Comparison of ENCODE assay signal across 1 cellular context in the genomic region with DNA sequence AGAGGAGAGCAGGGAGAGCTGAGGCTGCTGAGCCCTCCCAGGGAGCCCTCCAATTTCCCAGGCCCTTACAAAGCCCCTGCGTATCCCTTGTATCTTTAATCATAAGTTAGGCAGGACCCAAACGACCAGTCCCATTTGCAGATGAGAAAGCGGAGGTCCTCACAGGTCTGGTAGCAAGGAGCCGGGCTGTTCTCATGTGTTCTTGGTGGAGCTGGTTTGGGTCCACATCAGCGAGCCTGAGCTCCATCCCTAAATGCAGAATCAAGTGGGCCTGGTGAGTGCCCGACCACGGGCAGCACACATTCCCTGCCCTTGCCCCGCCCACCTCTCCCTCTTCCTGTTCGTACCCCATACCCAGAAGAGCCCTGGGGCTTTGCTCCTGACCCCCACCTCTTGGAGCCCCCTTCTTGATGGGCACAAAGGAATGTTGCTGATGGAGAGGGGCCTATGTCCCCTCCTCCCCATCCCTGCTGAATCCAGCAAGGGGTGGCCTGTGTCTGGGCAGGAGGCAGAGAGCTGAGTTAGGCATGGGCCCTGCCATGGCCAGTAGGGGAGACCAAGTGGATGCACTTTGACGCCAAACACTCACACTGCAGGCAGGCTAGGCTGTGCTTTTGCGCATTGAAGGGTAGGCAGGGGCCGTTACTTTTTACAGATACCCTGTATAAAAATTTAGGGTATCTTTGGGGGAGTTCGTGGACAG.
TF ChIP-seq lines count a peak whose summit lies in the region.

No MANE protein-coding gene starts in this region.

TF ChIP-seq in H1, 55 proteins besides CTCF, POLR2A, EP300 and RAD21:
- TF ChIP-seq RFX5 (IDR thresholded peaks at IDR 0.05; ENCODE audit: borderline replicate concordance, low read depth, low read length) (no peak), SP4 (IDR thresholded peaks at IDR 0.05; ENCODE audit: low read length) (no peak), HDAC6 (IDR thresholded peaks at IDR 0.05; ENCODE audit: low read depth, low read length) (no peak), JUND (IDR thresholded peaks at IDR 0.05; ENCODE audit: low read length) (no peak), NRF1 (IDR thresholded peaks at IDR 0.05; ENCODE audit: low read depth, low read length) (no peak), KDM4A (IDR thresholded peaks at IDR 0.05; ENCODE audit: low read depth, low read length, severe bottlenecking) (no peak)
- TF ChIP-seq, protein P1, sequence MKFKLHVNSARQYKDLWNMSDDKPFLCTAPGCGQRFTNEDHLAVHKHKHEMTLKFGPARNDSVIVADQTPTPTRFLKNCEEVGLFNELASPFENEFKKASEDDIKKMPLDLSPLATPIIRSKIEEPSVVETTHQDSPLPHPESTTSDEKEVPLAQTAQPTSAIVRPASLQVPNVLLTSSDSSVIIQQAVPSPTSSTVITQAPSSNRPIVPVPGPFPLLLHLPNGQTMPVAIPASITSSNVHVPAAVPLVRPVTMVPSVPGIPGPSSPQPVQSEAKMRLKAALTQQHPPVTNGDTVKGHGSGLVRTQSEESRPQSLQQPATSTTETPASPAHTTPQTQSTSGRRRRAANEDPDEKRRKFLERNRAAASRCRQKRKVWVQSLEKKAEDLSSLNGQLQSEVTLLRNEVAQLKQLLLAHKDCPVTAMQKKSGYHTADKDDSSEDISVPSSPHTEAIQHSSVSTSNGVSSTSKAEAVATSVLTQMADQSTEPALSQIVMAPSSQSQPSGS (IDR thresholded peaks at IDR 0.05; ENCODE audit: low read length) = no peak
